Comparison of ENCODE assay signal across 17 cellular contexts in genomic region chr3:52248165-52248541, GRCh38. TPM values are rescaled to one million over a fixed set of nuclear protein-coding genes. Genes with fewer than 3 reads are reported as not detected.
DNase-seq lines count a peak whose midpoint lies in the region; ATAC-seq and TF ChIP-seq lines count a peak whose summit lies in the region.
"Had no signal": no experiment of that assay in that cellular context is flagged by ENCODE, and none has a peak within 500 bp of the region (broad histone marks: within the 10 kb centered on the region; RNA-seq: fewer than 3 reads in every experiment).

No MANE protein-coding gene starts in this region.

- H3K27me3 ChIP-seq in dorsolateral prefrontal cortex: no peaks in the 10 kb centered on the region
- H3K27me3 ChIP-seq: suprapubic skin had no signal

- CTCF ChIA-PET in activated B cell treated with CpG ODN at 0.5 μM for 24 hours (lab: Charles Lee): interaction anchor here (1.4 kb wide), 1 partner anchor 17 kb away, joined by 5 read pairs; no protein-coding TSS in a partner anchor

- no peak for DNase-seq in activated T-cell treated with anti-CD3 and anti-CD28 coated beads, Interleukin-2, amount 50 U/mL, for 4 hours
- DNase-seq in activated T-cell treated with anti-CD3 and anti-CD28 coated beads, Interleukin-2, amount 50 U/mL, for 1 hour: no peak
- DNase-seq in activated B cell treated with CpG ODN at 0.5 μM for 24 hours: no peak
- DNase-seq in dorsolateral prefrontal cortex: peak in 1 of 10 donors; percentile 31
- no peak for DNase-seq in stimulated activated naive B cell treated with anti-CD40 and anti-IgM and Interleukin-4, amounts not matched to agents 10 μg/mL and 1 μg/mL and 100 μg/mL, for 72 hours
- no peak for DNase-seq in NK-92 (lab: John Stamatoyannopoulos, UW; ENCODE audit: unreplicated experiment)
- DNase-seq in NCI-H524 (lab: John Stamatoyannopoulos, UW): no peak
- DNase-seq in middle frontal gyrus (ENCODE audit: extremely low spot score, low spot score): no peak
- DNase-seq: KG1, mammary epithelial cell, NCI-H146, NCI-H526 treated with DMSO at 0.1 percent for 48 hours, RPMI8226, T-helper 9 cell had no signal

- POLR2A ChIA-PET in activated B cell treated with CpG ODN at 0.5 μM for 24 hours (lab: Charles Lee): interaction anchor here (0.7 to 12.1 kb wide), 5 partner anchors 9 to 40 kb away, joined by 5 to 147 read pairs (median 9); partner anchors contain the start of genes GLYCTK, TLR9, TWF2 and WDR82

- peak overlapping the region; percentile 88 for H3K4me3 Mint-ChIP-seq in activated T-cell treated with anti-CD3 and anti-CD28 coated beads, Interleukin-2, amount 50 U/mL, for 4 hours
- H3K4me3 Mint-ChIP-seq in activated B cell treated with CpG ODN at 0.5 μM for 24 hours: peak overlapping the region; percentile 19
- peak overlapping the region in 1 of 2 donors; percentile 46 for H3K4me3 Mint-ChIP-seq in stimulated activated naive B cell treated with anti-CD40 and anti-IgM and Interleukin-4, amounts not matched to agents 10 μg/mL and 1 μg/mL and 100 μg/mL, for 72 hours

- H3K27ac Mint-ChIP-seq in activated B cell treated with CpG ODN at 0.5 μM for 24 hours: peak overlapping the region; percentile 68
- H3K27ac Mint-ChIP-seq in stimulated activated naive B cell treated with anti-CD40 and anti-IgM and Interleukin-4, amounts not matched to agents 10 μg/mL and 1 μg/mL and 100 μg/mL, for 72 hours: peak overlapping the region; percentile 82

- no peak for ATAC-seq in activated T-cell treated with anti-CD3 and anti-CD28 coated beads, Interleukin-2, amount 50 U/mL, for 4 hours
- no peak for ATAC-seq in activated B cell treated with CpG ODN at 0.5 μM for 24 hours (ENCODE audit: low read depth)
- no peak for ATAC-seq in stimulated activated naive B cell treated with anti-CD40 and anti-IgM and Interleukin-4, amounts not matched to agents 10 μg/mL and 1 μg/mL and 100 μg/mL, for 72 hours (replicated peaks)

- no peak for TF ChIP-seq CTCF in activated B cell treated with CpG ODN at 0.5 μM for 24 hours (IDR thresholded peaks at IDR 0.05)
- no peak for TF ChIP-seq CTCF in dorsolateral prefrontal cortex (IDR thresholded peaks at IDR 0.05 in 54 of 56, conservative IDR thresholded peaks at IDR 0.05 in 2 of 56; ENCODE audit: low read depth in 1 of 56, partially characterized antibody in 56 of 56)

- peak overlapping the region in 47 of 59 donors; percentile 0 to 87 (median 53) for H3K27ac ChIP-seq in dorsolateral prefrontal cortex
- H3K27ac ChIP-seq: suprapubic skin had no signal

- H3K4me3 ChIP-seq in dorsolateral prefrontal cortex: no peak overlapping the region
- H3K4me3 ChIP-seq: smooth muscle cell, suprapubic skin had no signal

- peaks cover 40% of the 10 kb centered on the region for H3K36me3 Mint-ChIP-seq in activated T-cell treated with anti-CD3 and anti-CD28 coated beads, Interleukin-2, amount 50 U/mL, for 4 hours (ENCODE audit: insufficient read depth)
- H3K36me3 Mint-ChIP-seq in activated B cell treated with CpG ODN at 0.5 μM for 24 hours (ENCODE audit: low read depth): peaks cover 40% of the 10 kb centered on the region
- peaks cover 39 to 52% of the 10 kb centered on the region in 2 donors for H3K36me3 Mint-ChIP-seq in stimulated activated naive B cell treated with anti-CD40 and anti-IgM and Interleukin-4, amounts not matched to agents 10 μg/mL and 1 μg/mL and 100 μg/mL, for 72 hours

- H3K4me1 Mint-ChIP-seq in activated T-cell treated with anti-CD3 and anti-CD28 coated beads, Interleukin-2, amount 50 U/mL, for 4 hours (ENCODE audit: low read depth): peaks cover 75% of the 10 kb centered on the region
- H3K4me1 Mint-ChIP-seq in activated B cell treated with CpG ODN at 0.5 μM for 24 hours: peaks cover 63% of the 10 kb centered on the region
- peaks cover 45 to 81% of the 10 kb centered on the region in 2 donors for H3K4me1 Mint-ChIP-seq in stimulated activated naive B cell treated with anti-CD40 and anti-IgM and Interleukin-4, amounts not matched to agents 10 μg/mL and 1 μg/mL and 100 μg/mL, for 72 hours

- intact Hi-C loops in activated B cell treated with CpG ODN at 0.5 μM for 24 hours (cut with micrococcal nuclease) (loop anchor here (1.0 kb wide), 1 partner anchor 9 kb away; the partner anchor contains the start of gene TWF2), dorsolateral prefrontal cortex (cut with DNase I) (no loop called here)

- H3K27me3 Mint-ChIP-seq in activated T-cell treated with anti-CD3 and anti-CD28 coated beads, Interleukin-2, amount 50 U/mL, for 4 hours (ENCODE audit: low read depth): no peaks in the 10 kb centered on the region
- H3K27me3 Mint-ChIP-seq in activated B cell treated with CpG ODN at 0.5 μM for 24 hours: no peaks in the 10 kb centered on the region
- no peaks in the 10 kb centered on the region for H3K27me3 Mint-ChIP-seq in stimulated activated naive B cell treated with anti-CD40 and anti-IgM and Interleukin-4, amounts not matched to agents 10 μg/mL and 1 μg/mL and 100 μg/mL, for 72 hours

- no peaks in the 10 kb centered on the region for H3K9me3 Mint-ChIP-seq in activated T-cell treated with anti-CD3 and anti-CD28 coated beads, Interleukin-2, amount 50 U/mL, for 4 hours
- no peaks in the 10 kb centered on the region for H3K9me3 Mint-ChIP-seq in activated B cell treated with CpG ODN at 0.5 μM for 24 hours
- H3K9me3 Mint-ChIP-seq in stimulated activated naive B cell treated with anti-CD40 and anti-IgM and Interleukin-4, amounts not matched to agents 10 μg/mL and 1 μg/mL and 100 μg/mL, for 72 hours: peaks cover 0 to 2% of the 10 kb centered on the region in 2 donors

RNA-seq across cellular contexts. Expression of gene PPM1M, which starts 2.6 kb away (rescaled TPM):
- 10 to 100 TPM; 26.6 to 40.0 (median 39.7) TPM for total RNA-seq in activated T-cell treated with anti-CD3 and anti-CD28 coated beads, Interleukin-2, amount 50 U/mL, for 4 hours
- total RNA-seq in activated B cell treated with CpG ODN at 0.5 μM for 24 hours (44.4 and 44.6 TPM in 2 replicates), dorsolateral prefrontal cortex (10 to 100 TPM in 119 of 120 experiments, 1 to 10 TPM in 1; 9.8 to 25.1 (median 17.6) TPM)

RNA-seq across cellular contexts. Expression of gene TWF2, which starts 9.2 kb away (rescaled TPM):
- total RNA-seq in activated T-cell treated with anti-CD3 and anti-CD28 coated beads, Interleukin-2, amount 50 U/mL, for 4 hours: 10 to 100 TPM; 69.7 to 76.5 (median 72.8) TPM
- total RNA-seq in activated B cell treated with CpG ODN at 0.5 μM for 24 hours (74.1 and 76.7 TPM in 2 replicates), dorsolateral prefrontal cortex (10 to 100 TPM; 20.8 to 63.7 (median 47.3) TPM)

RNA-seq across cellular contexts. Expression of gene TLR9, which starts 22.7 kb away (rescaled TPM):
- under 1 TPM in 1 of 3 donors, not detected in 2; 0.18 TPM for total RNA-seq in activated T-cell treated with anti-CD3 and anti-CD28 coated beads, Interleukin-2, amount 50 U/mL, for 4 hours
- 10.4 and 11.4 TPM in 2 replicates for total RNA-seq in activated B cell treated with CpG ODN at 0.5 μM for 24 hours
- 1 to 10 TPM in 31 of 120 experiments, under 1 TPM in 74, not detected in 15; 0.25 to 5.2 (median 0.78) TPM for total RNA-seq in dorsolateral prefrontal cortex
- total RNA-seq: fibroblast of villous mesenchyme, mammary epithelial cell had no signal

RNA-seq across cellular contexts. Expression of gene WDR82, which starts 30.3 kb away (rescaled TPM):
- 100 to 1,000 TPM; 107 to 119 (median 115) TPM for total RNA-seq in activated T-cell treated with anti-CD3 and anti-CD28 coated beads, Interleukin-2, amount 50 U/mL, for 4 hours
- total RNA-seq in activated B cell treated with CpG ODN at 0.5 μM for 24 hours: 84.1 and 86.4 TPM in 2 replicates
- 100 to 1,000 TPM in 28 of 120 experiments, 10 to 100 TPM in 92; 61.0 to 123 (median 91.2) TPM for total RNA-seq in dorsolateral prefrontal cortex

RNA-seq across cellular contexts. Expression of gene GLYCTK, which starts 39.5 kb away (rescaled TPM):
- total RNA-seq in activated T-cell treated with anti-CD3 and anti-CD28 coated beads, Interleukin-2, amount 50 U/mL, for 4 hours: 10 to 100 TPM; 13.0 to 15.5 (median 13.3) TPM
- total RNA-seq in activated B cell treated with CpG ODN at 0.5 μM for 24 hours: 28.2 and 33.5 TPM in 2 replicates
- total RNA-seq in dorsolateral prefrontal cortex: 10 to 100 TPM in 27 of 120 experiments, 1 to 10 TPM in 93; 4.4 to 16.8 (median 8.4) TPM
